8 cellular contexts compared by ENCODE assay signal in genomic region chr11:119107538-119108150, GRCh38. TPM values are rescaled to one million over a fixed set of nuclear protein-coding genes. Genes with fewer than 3 reads are reported as not detected.
DNase-seq lines count a peak whose midpoint lies in the region; ATAC-seq, FAIRE-seq and TF ChIP-seq lines count a peak whose summit lies in the region.

No MANE protein-coding gene starts in this region.

- H2AFZ ChIP-seq in keratinocyte (ENCODE audit: control insufficient read depth, low read length) = peak overlapping the region; percentile 68

- peaks cover 10% of the 10 kb centered on the region for H3K79me2 ChIP-seq in keratinocyte (ENCODE audit: control insufficient read depth, insufficient read depth, low read length)

- FAIRE-seq in keratinocyte (lab: Jason Lieb, UNC) (no peak), HTR-8/SVneo (lab: Jason Lieb, UNC) (no peak)

- dilution Hi-C loops in keratinocyte (cut with MboI; ENCODE audit: extremely low pct_ligation_motif_present, low sequenced_read_pairs) = no loop called here

- no peak for TF ChIP-seq CTCF in keratinocyte (optimal IDR thresholded peaks at IDR 0.05 in 1 of 3, IDR thresholded peaks at IDR 0.05 in 1 of 3, conservative IDR thresholded peaks at IDR 0.05 in 1 of 3; ENCODE audit: extremely low read depth in 1 of 3, insufficient read depth in 2 of 3, low read length in 3 of 3)

- H3K27ac ChIP-seq in BLaER1 (peak overlapping the region; percentile 63), keratinocyte (ENCODE audit: control insufficient read depth, insufficient read depth, low read length) (peak overlapping the region; percentile 30), subcutaneous abdominal adipose tissue (ENCODE audit: low read depth, low read length) (peak overlapping the region; percentile 50)

- H3K36me3 ChIP-seq in BLaER1 (peaks cover 31% of the 10 kb centered on the region), keratinocyte (ENCODE audit: control insufficient read depth in 2 of 2, extremely low read depth in 1 of 2, insufficient read depth in 2 of 2, low read length in 2 of 2) (peaks cover 3 to 8% of the 10 kb centered on the region in 2 experiments), subcutaneous abdominal adipose tissue (ENCODE audit: control insufficient read depth in 5 of 5, insufficient read depth in 5 of 5, low read length in 5 of 5) (peaks cover 0 to 26% (median 24%) of the 10 kb centered on the region in 5 donors)

- H3K9me3 ChIP-seq in BLaER1 (no peaks in the 10 kb centered on the region), keratinocyte (ENCODE audit: control insufficient read depth, low read depth, low read length) (no peaks in the 10 kb centered on the region), subcutaneous abdominal adipose tissue (ENCODE audit: control insufficient read depth in 5 of 5, low read length in 5 of 5) (no peaks in the 10 kb centered on the region)

- peak overlapping the region; percentile 88 for H3K9ac ChIP-seq in BLaER1
- peak overlapping the region; percentile 76 for H3K9ac ChIP-seq in keratinocyte (ENCODE audit: control insufficient read depth, extremely low read depth, insufficient read depth, low read length)
- peak overlapping the region; percentile 63 to 81 (median 71) for H3K9ac ChIP-seq in subcutaneous abdominal adipose tissue (ENCODE audit: low read length in 5 of 5)

- H3K9me1 ChIP-seq in keratinocyte (ENCODE audit: control insufficient read depth, extremely low read depth, insufficient read depth, low read length) = peaks cover 8% of the 10 kb centered on the region

- H3K4me2 ChIP-seq in BLaER1 (peak overlapping the region; percentile 99), keratinocyte (ENCODE audit: control insufficient read depth, extremely low read depth, insufficient read depth, low read depth, low read length) (peak overlapping the region; percentile 95)

- peak overlapping the region; percentile 91 for H3K4me3 ChIP-seq in BLaER1
- peak overlapping the region; percentile 76 to 82 (median 82) for H3K4me3 ChIP-seq in keratinocyte (ENCODE audit: control insufficient read depth in 2 of 3, extremely low read depth in 1 of 3, insufficient read depth in 2 of 3, low read depth in 1 of 3, low read length in 3 of 3)
- peak overlapping the region; percentile 65 to 85 (median 83) for H3K4me3 ChIP-seq in subcutaneous abdominal adipose tissue (ENCODE audit: low read depth in 1 of 5, low read length in 5 of 5)

- H4K20me1 ChIP-seq in BLaER1 = peaks cover 18% of the 10 kb centered on the region; the same call in 1 of the 2 replicates
- H4K20me1 ChIP-seq in keratinocyte (ENCODE audit: control insufficient read depth, extremely low read depth, insufficient read depth, low read length) = no peaks in the 10 kb centered on the region

- ATAC-seq in GM19372 (IDR thresholded peaks at IDR 0.05; ENCODE audit: low read depth, unreplicated experiment) (peak; percentile 12), HG03469 (IDR thresholded peaks at IDR 0.05; ENCODE audit: unreplicated experiment) (peak; percentile 3), HG03196 (IDR thresholded peaks at IDR 0.05; ENCODE audit: unreplicated experiment) (no peak)

- DNase-seq in astrocyte of the hippocampus (ENCODE audit: low read depth, low spot score) (peak; percentile 44), keratinocyte (ENCODE audit: low read depth, low spot score) (no peak), HTR-8/SVneo (ENCODE audit: insufficient read length, low spot score) (no peak)

- H3K4me1 ChIP-seq in BLaER1 = peaks cover 61% of the 10 kb centered on the region
- peaks cover 25% of the 10 kb centered on the region for H3K4me1 ChIP-seq in keratinocyte (ENCODE audit: control insufficient read depth, extremely low read depth, insufficient read depth, low read length)
- H3K4me1 ChIP-seq in subcutaneous abdominal adipose tissue (ENCODE audit: control insufficient read depth in 5 of 5, insufficient read depth in 5 of 5, low read length in 5 of 5) = peaks cover 10 to 42% (median 36%) of the 10 kb centered on the region in 5 donors

- H3K27me3 ChIP-seq in BLaER1 (no peaks in the 10 kb centered on the region), keratinocyte (ENCODE audit: control insufficient read depth, extremely low read depth, insufficient read depth, low read length) (no peaks in the 10 kb centered on the region), subcutaneous abdominal adipose tissue (ENCODE audit: control insufficient read depth in 5 of 5, insufficient read depth in 4 of 5, low read length in 5 of 5) (no peaks in the 10 kb centered on the region)

RNA-seq across cellular contexts. Expression of gene C2CD2L, which starts 0.5 kb away (rescaled TPM):
- polyA plus RNA-seq in keratinocyte = 2.8 to 3.6 TPM (median 2.9 TPM) in 3 replicates
- 12.0 TPM for polyA plus RNA-seq in keratinocyte (2011; ENCODE audit: low read depth)
- polyA plus RNA-seq in keratinocyte (2011; cell fraction: cytosol; rRNA removed) = 2.0 and 2.2 TPM in 2 replicates
- polyA plus RNA-seq in keratinocyte (2011; cell fraction: nucleus; rRNA removed) = 7.9 and 10.3 TPM in 2 replicates
- polyA plus RNA-seq in keratinocyte (2012; ENCODE audit: low replicate concordance) = 3.8 and 8.4 TPM in 2 replicates
- 4.4 to 11.3 TPM (median 5.4 TPM) in 3 replicates for polyA minus RNA-seq in keratinocyte
- 4.2 TPM for polyA minus RNA-seq in keratinocyte (2011; cell fraction: cytosol; rRNA and poly(A)+ RNA removed)
- polyA minus RNA-seq in keratinocyte (2011; cell fraction: nucleus; rRNA and poly(A)+ RNA removed) = 7.7 and 8.5 TPM in 2 replicates

RNA-seq across cellular contexts. Expression of gene DPAGT1, which starts 6.0 kb away (rescaled TPM):
- 59.7 to 75.4 TPM (median 60.4 TPM) in 3 replicates for polyA plus RNA-seq in keratinocyte
- polyA plus RNA-seq in keratinocyte (2011; ENCODE audit: low read depth) = 10.2 TPM
- polyA plus RNA-seq in keratinocyte (2011; cell fraction: cytosol; rRNA removed) = 35.9 and 52.5 TPM in 2 replicates
- 189 and 239 TPM in 2 replicates for polyA plus RNA-seq in keratinocyte (2011; cell fraction: nucleus; rRNA removed)
- 28.4 and 34.3 TPM in 2 replicates for polyA plus RNA-seq in keratinocyte (2012; ENCODE audit: low replicate concordance)
- polyA minus RNA-seq in keratinocyte = 91.8 to 112 TPM (median 99.5 TPM) in 3 replicates
- polyA minus RNA-seq in keratinocyte (2011; cell fraction: cytosol; rRNA and poly(A)+ RNA removed) = 50.5 TPM
- 85.9 and 92.7 TPM in 2 replicates for polyA minus RNA-seq in keratinocyte (2011; cell fraction: nucleus; rRNA and poly(A)+ RNA removed)

RNA-seq across cellular contexts. Expression of gene HINFP, which starts 13.7 kb away (rescaled TPM):
- polyA plus RNA-seq in keratinocyte = 15.6 to 21.9 TPM (median 18.5 TPM) in 3 replicates
- polyA plus RNA-seq in keratinocyte (2011; ENCODE audit: low read depth) = 28.1 TPM
- 11.0 and 11.4 TPM in 2 replicates for polyA plus RNA-seq in keratinocyte (2011; cell fraction: cytosol; rRNA removed)
- polyA plus RNA-seq in keratinocyte (2011; cell fraction: nucleus; rRNA removed) = 54.0 and 55.8 TPM in 2 replicates
- polyA plus RNA-seq in keratinocyte (2012; ENCODE audit: low replicate concordance) = 9.9 and 22.4 TPM in 2 replicates
- 18.5 to 47.8 TPM (median 31.0 TPM) in 3 replicates for polyA minus RNA-seq in keratinocyte
- polyA minus RNA-seq in keratinocyte (2011; cell fraction: cytosol; rRNA and poly(A)+ RNA removed) = 18.8 TPM
- 13.1 and 29.6 TPM in 2 replicates for polyA minus RNA-seq in keratinocyte (2011; cell fraction: nucleus; rRNA and poly(A)+ RNA removed)

RNA-seq across cellular contexts. Expression of gene HMBS, which starts 23.0 kb away (rescaled TPM):
- polyA plus RNA-seq in keratinocyte = 43.5 to 52.0 TPM (median 48.7 TPM) in 3 replicates
- 13.8 TPM for polyA plus RNA-seq in keratinocyte (2011; ENCODE audit: low read depth)
- polyA plus RNA-seq in keratinocyte (2011; cell fraction: cytosol; rRNA removed) = 40.8 and 42.6 TPM in 2 replicates
- 39.2 and 43.5 TPM in 2 replicates for polyA plus RNA-seq in keratinocyte (2011; cell fraction: nucleus; rRNA removed)
- polyA plus RNA-seq in keratinocyte (2012; ENCODE audit: low replicate concordance) = 19.8 and 42.8 TPM in 2 replicates
- polyA minus RNA-seq in keratinocyte = 35.2 to 44.8 TPM (median 38.1 TPM) in 3 replicates
- 29.9 TPM for polyA minus RNA-seq in keratinocyte (2011; cell fraction: cytosol; rRNA and poly(A)+ RNA removed)
- 14.7 and 15.7 TPM in 2 replicates for polyA minus RNA-seq in keratinocyte (2011; cell fraction: nucleus; rRNA and poly(A)+ RNA removed)

RNA-seq across cellular contexts. Expression of gene VPS11, which starts 40.0 kb away (rescaled TPM):
- 9.0 to 18.9 TPM (median 12.1 TPM) in 3 replicates for polyA plus RNA-seq in keratinocyte
- 21.7 TPM for polyA plus RNA-seq in keratinocyte (2011; ENCODE audit: low read depth)
- polyA plus RNA-seq in keratinocyte (2011; cell fraction: cytosol; rRNA removed) = 9.2 and 12.5 TPM in 2 replicates
- 22.8 and 28.2 TPM in 2 replicates for polyA plus RNA-seq in keratinocyte (2011; cell fraction: nucleus; rRNA removed)
- polyA plus RNA-seq in keratinocyte (2012; ENCODE audit: low replicate concordance) = 18.6 and 44.7 TPM in 2 replicates
- polyA minus RNA-seq in keratinocyte = 24.4 to 37.2 TPM (median 29.3 TPM) in 3 replicates
- polyA minus RNA-seq in keratinocyte (2011; cell fraction: cytosol; rRNA and poly(A)+ RNA removed) = 13.2 TPM
- polyA minus RNA-seq in keratinocyte (2011; cell fraction: nucleus; rRNA and poly(A)+ RNA removed) = 11.3 and 15.9 TPM in 2 replicates
